ENCODE assay signal across 13 cellular contexts in the genomic region with DNA sequence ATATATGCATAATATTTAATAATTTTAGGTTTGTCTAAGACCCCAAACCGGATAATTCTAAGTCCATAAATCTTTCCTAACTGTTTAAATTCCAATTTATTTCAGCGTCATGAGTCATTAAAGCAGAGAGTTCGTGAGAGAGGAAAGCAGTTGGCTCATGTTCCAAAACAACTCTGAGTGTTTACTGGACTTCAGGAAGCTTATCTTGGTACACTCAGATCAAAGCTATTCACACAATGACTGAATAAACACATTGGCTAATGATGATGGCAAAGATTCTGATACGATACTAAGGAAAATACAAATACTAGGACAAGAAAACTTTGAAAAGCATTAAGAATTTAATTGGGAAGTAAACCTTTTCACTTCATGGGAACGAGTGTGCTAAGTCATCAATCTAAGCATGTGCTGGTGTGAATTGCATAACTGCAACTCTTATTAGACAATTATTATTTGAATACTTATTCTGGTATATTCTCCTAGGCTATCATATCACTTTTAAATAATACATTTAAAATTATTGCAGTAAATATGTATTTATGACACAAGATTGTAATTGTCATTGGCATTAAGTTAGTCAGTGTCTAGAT. TPM values are rescaled to one million over a fixed set of nuclear protein-coding genes. Genes with fewer than 3 reads are reported as not detected.
DNase-seq lines count a peak whose midpoint lies in the region; ATAC-seq and TF ChIP-seq lines count a peak whose summit lies in the region.
"Had no signal": no experiment of that assay in that cellular context is flagged by ENCODE, and none has a peak within 500 bp of the region (broad histone marks: within the 10 kb centered on the region; RNA-seq: fewer than 3 reads in every experiment).

No MANE protein-coding gene starts in this region.

- POLR2A ChIA-PET in IMR-90 (lab: Charles Lee; ENCODE audit: unreplicated experiment): no interaction called here
- POLR2A ChIA-PET in naive thymus-derived CD8-positive, alpha-beta T cell (lab: Charles Lee): no interaction called here

- DNase-seq in AG08396 (ENCODE audit: low spot score): peak; percentile 58
- DNase-seq in IMR-90: peak; percentile 98
- DNase-seq in dermis blood vessel endothelial cell: peak; percentile 99
- DNase-seq in lower lobe of right lung: no peak
- DNase-seq in naive thymus-derived CD8-positive, alpha-beta T cell: no peak
- DNase-seq: CD4-positive, alpha-beta memory T cell; midbrain; NCI-H446; stimulated activated CD4-positive, alpha-beta T cell treated with anti-CD3 and anti-CD28 coated beads, Interleukin-2, amount 100 ng/mL, for 48 hours had no signal

- H3K27ac ChIP-seq in IMR-90 (ENCODE audit: insufficient read depth, low read length) (peak overlapping the region; percentile 27; the same call in 1 of the 2 replicates), lower lobe of right lung (peak overlapping the region; percentile 14)

- no peak overlapping the region for H3K27ac Mint-ChIP-seq in naive thymus-derived CD8-positive, alpha-beta T cell
- H3K27ac Mint-ChIP-seq: activated T-helper 1 cell treated with anti-CD3 and anti-CD28 coated beads, Interleukin-12 subunit alpha, Interleukin-12 subunit beta, Interleukin-2, Interleukin-4 antibody, amounts not matched to agents 30 ng/mL and 10 ng/mL and 1 ng/mL, durations not matched to agents 14 hours and 24 hours and 36 hours; CD4-positive, alpha-beta memory T cell had no signal

- H2BK20ac ChIP-seq in IMR-90 (ENCODE audit: low read depth, low read length): peak overlapping the region; percentile 79; the same call in 1 of the 2 replicates

- TF ChIP-seq RAD21 in IMR-90 (IDR thresholded peaks at IDR 0.05; ENCODE audit: low read length): no peak; the same call in 1 of the 2 replicates

- no peak overlapping the region for H3K14ac ChIP-seq in IMR-90 (replicated peaks; ENCODE audit: low read depth, low read length)

- peak overlapping the region; percentile 90; the same call in 1 of the 2 replicates for H3K18ac ChIP-seq in IMR-90 (ENCODE audit: low read depth, low read length)

- H2AFZ ChIP-seq in IMR-90 (replicated peaks; ENCODE audit: low read length, poor library complexity): no peak overlapping the region

- ATAC-seq in IMR-90 (ENCODE audit: low read depth): peak; percentile 76
- peak; percentile 72 to 91 for ATAC-seq in lower lobe of right lung
- ATAC-seq in GM19455 (IDR thresholded peaks at IDR 0.05; ENCODE audit: unreplicated experiment): no peak
- ATAC-seq in GM18868 (IDR thresholded peaks at IDR 0.05; ENCODE audit: unreplicated experiment): no peak
- no peak for ATAC-seq in HG03457 (IDR thresholded peaks at IDR 0.05; ENCODE audit: unreplicated experiment)
- no peak for ATAC-seq in naive thymus-derived CD8-positive, alpha-beta T cell

- H2BK5ac ChIP-seq in IMR-90 (ENCODE audit: low read depth, low read length, poor library complexity, severe bottlenecking): peak overlapping the region; percentile 98

- H3K79me1 ChIP-seq in IMR-90 (ENCODE audit: low read depth in 1 of 2, low read length in 2 of 2): no peaks in the 10 kb centered on the region

- in situ Hi-C loops in IMR-90 (cut with MboI; ENCODE audit: low sequenced_read_pairs): no loop called here

- intact Hi-C loops in IMR-90 (cut with micrococcal nuclease): loop anchor here (1.0 to 2.0 kb wide), 2 partner anchors 80 to 114 kb away; no protein-coding TSS in a partner anchor
- intact Hi-C loops in lower lobe of right lung (cut with DNase I): no loop called here

- H4K91ac ChIP-seq in IMR-90 (ENCODE audit: insufficient read depth, low read depth, low read length): peak overlapping the region; percentile 44; the same call in 1 of the 2 replicates

- no peaks in the 10 kb centered on the region for H3K36me3 Mint-ChIP-seq in naive thymus-derived CD8-positive, alpha-beta T cell
- H3K36me3 Mint-ChIP-seq: CD4-positive, alpha-beta memory T cell had no signal

- TF ChIP-seq CTCF in IMR-90 (conservative IDR thresholded peaks at IDR 0.05; ENCODE audit: low read depth, low read length): no peak
- TF ChIP-seq CTCF in lower lobe of right lung (IDR thresholded peaks at IDR 0.05): no peak

- no peak overlapping the region for H3K4me3 ChIP-seq in IMR-90 (ENCODE audit: insufficient read depth, low read depth, low read length)
- H3K4me3 ChIP-seq in lower lobe of right lung: no peak overlapping the region

- H4K20me1 ChIP-seq in IMR-90 (ENCODE audit: insufficient read depth, low read length): no peaks in the 10 kb centered on the region

- H3K9me3 Mint-ChIP-seq in naive thymus-derived CD8-positive, alpha-beta T cell: peaks cover 0 to 2% (median 0%) of the 10 kb centered on the region in 9 donors
- H3K9me3 Mint-ChIP-seq: activated T-helper 1 cell treated with anti-CD3 and anti-CD28 coated beads, Interleukin-12 subunit alpha, Interleukin-12 subunit beta, Interleukin-2, Interleukin-4 antibody, amounts not matched to agents 30 ng/mL and 10 ng/mL and 1 ng/mL, durations not matched to agents 14 hours and 24 hours and 36 hours had no signal

- H3K9me1 ChIP-seq in IMR-90 (ENCODE audit: insufficient read depth, low read length): no peaks in the 10 kb centered on the region

- H3K27me3 ChIP-seq in IMR-90 (ENCODE audit: control insufficient read depth, insufficient read depth, low read length) (no peaks in the 10 kb centered on the region), lower lobe of right lung (ENCODE audit: low read depth) (no peaks in the 10 kb centered on the region)

- H3K36me3 ChIP-seq in IMR-90 (ENCODE audit: control insufficient read depth, insufficient read depth, low read length) (no peaks in the 10 kb centered on the region; the same call in 1 of the 2 replicates), lower lobe of right lung (no peaks in the 10 kb centered on the region)

- no TSS peak for BruUV-seq in IMR-90 (replicated peaks; lab: Mats Ljungman, UMichigan)

- no peak for TF ChIP-seq POLR2A in IMR-90 (IDR thresholded peaks at IDR 0.05; ENCODE audit: low read depth, low read length)

- no peak overlapping the region for H3K4ac ChIP-seq in IMR-90 (ENCODE audit: low read depth, low read length)

- H2AK9ac ChIP-seq in IMR-90 (replicated peaks; ENCODE audit: low read depth, low read length, poor library complexity): no peak overlapping the region

- no peak overlapping the region for H3K9ac ChIP-seq in IMR-90 (ENCODE audit: low read depth, low read length)

- peak overlapping the region; percentile 43 for H2BK120ac ChIP-seq in IMR-90 (ENCODE audit: low read depth, low read length)

- H3K4me3 Mint-ChIP-seq in naive thymus-derived CD8-positive, alpha-beta T cell: no peak overlapping the region
- H3K4me3 Mint-ChIP-seq: activated T-helper 1 cell treated with anti-CD3 and anti-CD28 coated beads, Interleukin-12 subunit alpha, Interleukin-12 subunit beta, Interleukin-2, Interleukin-4 antibody, amounts not matched to agents 30 ng/mL and 10 ng/mL and 1 ng/mL, durations not matched to agents 14 hours and 24 hours and 36 hours; CD4-positive, alpha-beta memory T cell had no signal

- H3K4me1 ChIP-seq in IMR-90 (ENCODE audit: control insufficient read depth, insufficient read depth, low read length) (peaks cover 6% of the 10 kb centered on the region; the same call in 1 of the 2 replicates), lower lobe of right lung (peaks cover 22% of the 10 kb centered on the region)

- dilution Hi-C loops in IMR-90 (cut with HindIII; ENCODE audit: low sequenced_read_pairs, unreplicated experiment): no loop called here

- no peak overlapping the region for H3K56ac ChIP-seq in IMR-90 (ENCODE audit: extremely low read depth, insufficient read depth, low read length)

- H2BK15ac ChIP-seq in IMR-90 (ENCODE audit: low read depth, low read length): no peak overlapping the region

- CTCF ChIA-PET in IMR-90 (lab: Yijun Ruan, JAX): interaction anchor here (0.7 to 1.0 kb wide), 3 partner anchors 82 to 99 kb away, joined by 3 to 5 read pairs (median 3); no protein-coding TSS in a partner anchor

- H3K4me2 ChIP-seq in IMR-90 (ENCODE audit: low read depth, low read length): peak overlapping the region; percentile 59; the same call in 1 of the 2 replicates

- no peak overlapping the region for H2AK5ac ChIP-seq in IMR-90 (ENCODE audit: low read depth, low read length)

- no peaks in the 10 kb centered on the region for H3K4me1 Mint-ChIP-seq in naive thymus-derived CD8-positive, alpha-beta T cell
- H3K4me1 Mint-ChIP-seq: CD4-positive, alpha-beta memory T cell had no signal

- peak overlapping the region in 1 of 2 experiments; percentile 74; a peak in 1 of 4 replicates for H4K8ac ChIP-seq in IMR-90 (ENCODE audit: low read depth in 2 of 2, low read length in 2 of 2)

- no peak overlapping the region for H4K5ac ChIP-seq in IMR-90 (ENCODE audit: low read depth, low read length)

- H3K9me3 ChIP-seq in IMR-90 (ENCODE audit: control insufficient read depth, insufficient read depth, low read length): no peaks in the 10 kb centered on the region; the same call in 1 of the 2 replicates
- H3K9me3 ChIP-seq in lower lobe of right lung: no peaks in the 10 kb centered on the region

- no CpG with 5 or more reads among the region's 5 CpGs for WGBS in IMR-90 (ENCODE audit: extremely low coverage in 2 of 2, insufficient read length in 1 of 2), 2 experiments

- H3K27me3 Mint-ChIP-seq in naive thymus-derived CD8-positive, alpha-beta T cell: peaks cover 0 to 17% (median 4%) of the 10 kb centered on the region in 5 donors

- no peak overlapping the region for H3K23ac ChIP-seq in IMR-90 (ENCODE audit: low read depth, low read length)

TF ChIP-seq in IMR-90, 13 proteins besides CTCF, POLR2A, EP300 and RAD21:
- TF ChIP-seq MXI1 (IDR thresholded peaks at IDR 0.05; ENCODE audit: borderline replicate concordance, low read depth, low read length): no peak
- peak; percentile 55 for TF ChIP-seq MAFK (IDR thresholded peaks at IDR 0.05; ENCODE audit: low read depth, low read length)
- TF ChIP-seq BHLHE40 (IDR thresholded peaks at IDR 0.05; ENCODE audit: low read depth, low read length): peak; percentile 60
- TF ChIP-seq FOS (IDR thresholded peaks at IDR 0.05; ENCODE audit: low read depth, low read length): peak; percentile 97
- peak; percentile 80 for TF ChIP-seq CEBPB (IDR thresholded peaks at IDR 0.05; ENCODE audit: low read depth, low read length)
TF ChIP-seq in IMR-90: peak in this region for 4.

RNA-seq across cellular contexts. Expression of a gene that starts 34.8 kb away (rescaled TPM):
- total RNA-seq in IMR-90 (2012; rRNA removed) (2.8 and 3.0 TPM in 2 replicates), dermis blood vessel endothelial cell (303 and 344 TPM in 2 replicates), lower lobe of right lung (57.0 TPM)
- 5.7 and 6.2 TPM in 2 replicates for polyA plus RNA-seq in IMR-90 (2012; rRNA removed)
- polyA plus RNA-seq in IMR-90 (2012; cell fraction: cytosol; rRNA removed): 4.6 and 5.4 TPM in 2 replicates
- 1.4 and 2.9 TPM in 2 replicates for polyA plus RNA-seq in IMR-90 (2012; cell fraction: nucleus; rRNA removed; ENCODE audit: low replicate concordance)
- not detected for total RNA-seq in naive thymus-derived CD8-positive, alpha-beta T cell
- polyA plus RNA-seq in naive thymus-derived CD8-positive, alpha-beta T cell: under 1 TPM in 1 of 3 donors, not detected in 2; 0.08 TPM
- total RNA-seq: activated T-helper 1 cell treated with anti-CD3 and anti-CD28 coated beads, Interleukin-12 subunit alpha, Interleukin-12 subunit beta, Interleukin-2, Interleukin-4 antibody, amounts not matched to agents 30 ng/mL and 10 ng/mL and 1 ng/mL, durations not matched to agents 14 hours and 24 hours and 36 hours; CD4-positive, alpha-beta memory T cell had no signal
- polyA plus RNA-seq: CD4-positive, alpha-beta memory T cell had no signal

Comparison
In these comparisons a context has a peak if more than half of its experiments do, and no peak if none do; other contexts are left out.
1. DNase-seq: peak in AG08396 (single experiment), IMR-90 (single experiment) and dermis blood vessel endothelial cell (single experiment); none in lower lobe of right lung (single experiment) and naive thymus-derived CD8-positive, alpha-beta T cell (0 of 10).
2. ATAC-seq: peak in IMR-90 (single experiment) and lower lobe of right lung (2 of 2); none in GM19455 (single experiment), GM18868 (single experiment), HG03457 (single experiment) and naive thymus-derived CD8-positive, alpha-beta T cell (0 of 2).
3. RNA of a gene that starts 34.8 kb away (total RNA-seq): 303 to 344 TPM in dermis blood vessel endothelial cell and 57.0 TPM in lower lobe of right lung (single experiment); 2.8 to 3.0 TPM in IMR-90 and not detected in naive thymus-derived CD8-positive, alpha-beta T cell; every median in the first group is over 10 times any median in the second.